1 cellular context compared by ENCODE assay signal in genomic region chr3:50568947-50569749, GRCh38.
TF ChIP-seq lines count a peak whose summit lies in the region.

A gene with protein sequence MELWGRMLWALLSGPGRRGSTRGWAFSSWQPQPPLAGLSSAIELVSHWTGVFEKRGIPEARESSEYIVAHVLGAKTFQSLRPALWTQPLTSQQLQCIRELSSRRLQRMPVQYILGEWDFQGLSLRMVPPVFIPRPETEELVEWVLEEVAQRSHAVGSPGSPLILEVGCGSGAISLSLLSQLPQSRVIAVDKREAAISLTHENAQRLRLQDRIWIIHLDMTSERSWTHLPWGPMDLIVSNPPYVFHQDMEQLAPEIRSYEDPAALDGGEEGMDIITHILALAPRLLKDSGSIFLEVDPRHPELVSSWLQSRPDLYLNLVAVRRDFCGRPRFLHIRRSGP (plus strand): TSS chr3:50569522. CDS start chr3:50571105, 1,583 bp downstream.

TF ChIP-seq in HEK293, 187 proteins besides CTCF, POLR2A, EP300 and RAD21 (continued from another document):
- TF ChIP-seq, protein P1, sequence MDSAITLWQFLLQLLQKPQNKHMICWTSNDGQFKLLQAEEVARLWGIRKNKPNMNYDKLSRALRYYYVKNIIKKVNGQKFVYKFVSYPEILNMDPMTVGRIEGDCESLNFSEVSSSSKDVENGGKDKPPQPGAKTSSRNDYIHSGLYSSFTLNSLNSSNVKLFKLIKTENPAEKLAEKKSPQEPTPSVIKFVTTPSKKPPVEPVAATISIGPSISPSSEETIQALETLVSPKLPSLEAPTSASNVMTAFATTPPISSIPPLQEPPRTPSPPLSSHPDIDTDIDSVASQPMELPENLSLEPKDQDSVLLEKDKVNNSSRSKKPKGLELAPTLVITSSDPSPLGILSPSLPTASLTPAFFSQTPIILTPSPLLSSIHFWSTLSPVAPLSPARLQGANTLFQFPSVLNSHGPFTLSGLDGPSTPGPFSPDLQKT (IDR thresholded peaks at IDR 0.05; ENCODE audit: borderline replicate concordance, low read depth, low read length), result 0 out of 2 replicates have a peak, but pooled peaks have one; percentile 46
- peak; percentile 92 for TF ChIP-seq KLF8 (tag by site-specific recombination; IDR thresholded peaks at IDR 0.05)
- TF ChIP-seq, protein P2, sequence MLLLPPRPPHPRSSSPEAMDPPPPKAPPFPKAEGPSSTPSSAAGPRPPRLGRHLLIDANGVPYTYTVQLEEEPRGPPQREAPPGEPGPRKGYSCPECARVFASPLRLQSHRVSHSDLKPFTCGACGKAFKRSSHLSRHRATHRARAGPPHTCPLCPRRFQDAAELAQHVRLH (tag by site-specific recombination; IDR thresholded peaks at IDR 0.05), result peak; percentile 60
- 0 out of 2 replicates have a peak, but pooled peaks have one; percentile 32 for TF ChIP-seq ZBTB44 (tag by site-specific recombination; IDR thresholded peaks at IDR 0.05)
- no peak for TF ChIP-seq ATF2 (tag by site-specific recombination; IDR thresholded peaks at IDR 0.05; ENCODE audit: low read depth)
- TF ChIP-seq ZBTB21 (tag by site-specific recombination; IDR thresholded peaks at IDR 0.05), result peak; percentile 63; the same call in 1 of the 2 replicates
- no peak for TF ChIP-seq ZNF792 (tag by site-specific recombination; IDR thresholded peaks at IDR 0.05)
- TF ChIP-seq, protein P3, sequence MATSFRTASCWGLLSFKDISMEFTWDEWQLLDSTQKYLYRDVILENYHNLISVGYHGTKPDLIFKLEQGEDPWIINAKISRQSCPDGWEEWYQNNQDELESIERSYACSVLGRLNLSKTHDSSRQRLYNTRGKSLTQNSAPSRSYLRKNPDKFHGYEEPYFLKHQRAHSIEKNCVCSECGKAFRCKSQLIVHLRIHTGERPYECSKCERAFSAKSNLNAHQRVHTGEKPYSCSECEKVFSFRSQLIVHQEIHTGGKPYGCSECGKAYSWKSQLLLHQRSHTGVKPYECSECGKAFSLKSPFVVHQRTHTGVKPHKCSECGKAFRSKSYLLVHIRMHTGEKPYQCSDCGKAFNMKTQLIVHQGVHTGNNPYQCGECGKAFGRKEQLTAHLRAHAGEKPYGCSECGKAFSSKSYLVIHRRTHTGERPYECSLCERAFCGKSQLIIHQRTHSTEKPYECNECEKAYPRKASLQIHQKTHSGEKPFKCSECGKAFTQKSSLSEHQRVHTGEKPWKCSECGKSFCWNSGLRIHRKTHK (tag by site-specific recombination; IDR thresholded peaks at IDR 0.05), result no peak
- peak; percentile 90 for TF ChIP-seq ZBTB7A (tag by site-specific recombination; IDR thresholded peaks at IDR 0.05; ENCODE audit: low read depth)
- TF ChIP-seq, protein P4, sequence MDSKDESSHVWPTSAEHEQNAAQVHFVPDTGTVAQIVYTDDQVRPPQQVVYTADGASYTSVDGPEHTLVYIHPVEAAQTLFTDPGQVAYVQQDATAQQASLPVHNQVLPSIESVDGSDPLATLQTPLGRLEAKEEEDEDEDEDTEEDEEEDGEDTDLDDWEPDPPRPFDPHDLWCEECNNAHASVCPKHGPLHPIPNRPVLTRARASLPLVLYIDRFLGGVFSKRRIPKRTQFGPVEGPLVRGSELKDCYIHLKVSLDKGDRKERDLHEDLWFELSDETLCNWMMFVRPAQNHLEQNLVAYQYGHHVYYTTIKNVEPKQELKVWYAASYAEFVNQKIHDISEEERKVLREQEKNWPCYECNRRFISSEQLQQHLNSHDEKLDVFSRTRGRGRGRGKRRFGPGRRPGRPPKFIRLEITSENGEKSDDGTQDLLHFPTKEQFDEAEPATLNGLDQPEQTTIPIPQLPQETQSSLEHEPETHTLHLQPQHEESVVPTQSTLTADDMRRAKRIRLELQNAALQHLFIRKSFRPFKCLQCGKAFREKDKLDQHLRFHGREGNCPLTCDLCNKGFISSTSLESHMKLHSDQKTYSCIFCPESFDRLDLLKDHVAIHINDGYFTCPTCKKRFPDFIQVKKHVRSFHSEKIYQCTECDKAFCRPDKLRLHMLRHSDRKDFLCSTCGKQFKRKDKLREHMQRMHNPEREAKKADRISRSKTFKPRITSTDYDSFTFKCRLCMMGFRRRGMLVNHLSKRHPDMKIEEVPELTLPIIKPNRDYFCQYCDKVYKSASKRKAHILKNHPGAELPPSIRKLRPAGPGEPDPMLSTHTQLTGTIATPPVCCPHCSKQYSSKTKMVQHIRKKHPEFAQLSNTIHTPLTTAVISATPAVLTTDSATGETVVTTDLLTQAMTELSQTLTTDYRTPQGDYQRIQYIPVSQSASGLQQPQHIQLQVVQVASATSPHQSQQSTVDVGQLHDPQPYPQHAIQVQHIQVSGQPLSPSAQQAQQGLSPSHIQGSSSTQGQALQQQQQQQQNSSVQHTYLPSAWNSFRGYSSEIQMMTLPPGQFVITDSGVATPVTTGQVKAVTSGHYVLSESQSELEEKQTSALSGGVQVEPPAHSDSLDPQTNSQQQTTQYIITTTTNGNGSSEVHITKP (tag by site-specific recombination; IDR thresholded peaks at IDR 0.05), result peak; percentile 85
- TF ChIP-seq, protein P5, sequence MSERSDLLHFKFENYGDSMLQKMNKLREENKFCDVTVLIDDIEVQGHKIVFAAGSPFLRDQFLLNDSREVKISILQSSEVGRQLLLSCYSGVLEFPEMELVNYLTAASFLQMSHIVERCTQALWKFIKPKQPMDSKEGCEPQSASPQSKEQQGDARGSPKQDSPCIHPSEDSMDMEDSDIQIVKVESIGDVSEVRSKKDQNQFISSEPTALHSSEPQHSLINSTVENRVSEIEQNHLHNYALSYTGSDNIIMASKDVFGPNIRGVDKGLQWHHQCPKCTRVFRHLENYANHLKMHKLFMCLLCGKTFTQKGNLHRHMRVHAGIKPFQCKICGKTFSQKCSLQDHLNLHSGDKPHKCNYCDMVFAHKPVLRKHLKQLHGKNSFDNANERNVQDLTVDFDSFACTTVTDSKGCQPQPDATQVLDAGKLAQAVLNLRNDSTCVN (tag by site-specific recombination; optimal IDR thresholded peaks at IDR 0.05), result peak; percentile 76
- TF ChIP-seq IKZF3 (tag by site-specific recombination; IDR thresholded peaks at IDR 0.05), result peak; percentile 81; the same call in 1 of the 2 replicates
- TF ChIP-seq ZNF16 (tag by site-specific recombination; IDR thresholded peaks at IDR 0.05; ENCODE audit: low read depth), result no peak
- peak; percentile 60; the same call in 1 of the 2 replicates for TF ChIP-seq ZBTB6 (tag by site-specific recombination; IDR thresholded peaks at IDR 0.05)
- TF ChIP-seq ZNF549 (tag by site-specific recombination; IDR thresholded peaks at IDR 0.05), result no peak
